In genomic region chr22:42367980-42368378, GRCh38 we compare ENCODE assay signal across 9 cellular contexts.
A peak's percentile ranks its signal among the peaks of the same experiment; 100 is the strongest.
DNase-seq lines count a peak whose midpoint lies in the region; ATAC-seq and TF ChIP-seq lines count a peak whose summit lies in the region.
"Had no signal": no experiment of that assay in that cellular context is flagged by ENCODE, and none has a peak within 500 bp of the region (broad histone marks: within the 10 kb centered on the region; RNA-seq: fewer than 3 reads in every experiment).

No MANE protein-coding gene starts in this region.

- POLR2A ChIA-PET in T-cell (lab: Charles Lee), result no interaction called here

- H3K4me3 ChIP-seq in hepatocyte, result peak overlapping the region; percentile 38

- no peaks in the 10 kb centered on the region for H3K36me3 ChIP-seq in hepatocyte (replicated peaks; ENCODE audit: insufficient read depth, low read depth)

- ATAC-seq in T-cell (replicated peaks in 1 of 4) (no peak), HG03175 (IDR thresholded peaks at IDR 0.05; ENCODE audit: unreplicated experiment) (no peak)
- ATAC-seq in stimulated activated effector memory CD8-positive, alpha-beta T cell treated with anti-CD3 and anti-CD28 coated beads, Interleukin-12 subunit alpha, Interleukin-12 subunit beta, amount 100 ng/mL, for 72 hours, result no peak

- 12% methylated on average over 11 of the region's 11 CpGs for WGBS in hepatocyte (ENCODE audit: low lambda C conversion rate, missing lambda C conversion rate)

- no peak overlapping the region for H3K27ac ChIP-seq in hepatocyte

- no peaks in the 10 kb centered on the region for H4K20me1 ChIP-seq in hepatocyte (ENCODE audit: insufficient read depth, poor library complexity, severe bottlenecking)

- peak overlapping the region; percentile 70 for H2AFZ ChIP-seq in hepatocyte

- peak overlapping the region; percentile 81 to 98 (median 88) for H3K4me3 Mint-ChIP-seq in T-cell
- H3K4me3 Mint-ChIP-seq in stimulated activated effector memory CD8-positive, alpha-beta T cell treated with anti-CD3 and anti-CD28 coated beads, Interleukin-12 subunit alpha, Interleukin-12 subunit beta, amount 100 ng/mL, for 72 hours, result peak overlapping the region; percentile 68

- H3K27ac Mint-ChIP-seq in T-cell, result no peak overlapping the region
- H3K27ac Mint-ChIP-seq in stimulated activated effector memory CD8-positive, alpha-beta T cell treated with anti-CD3 and anti-CD28 coated beads, Interleukin-12 subunit alpha, Interleukin-12 subunit beta, amount 100 ng/mL, for 72 hours, result no peak overlapping the region

- H3K79me2 ChIP-seq in hepatocyte, result no peaks in the 10 kb centered on the region

- no peak for TF ChIP-seq CTCF in hepatocyte (IDR thresholded peaks at IDR 0.05; ENCODE audit: poor library complexity)

- H3K36me3 Mint-ChIP-seq in T-cell, result no peaks in the 10 kb centered on the region
- no peaks in the 10 kb centered on the region for H3K36me3 Mint-ChIP-seq in stimulated activated effector memory CD8-positive, alpha-beta T cell treated with anti-CD3 and anti-CD28 coated beads, Interleukin-12 subunit alpha, Interleukin-12 subunit beta, amount 100 ng/mL, for 72 hours

- H3K27me3 ChIP-seq in hepatocyte, result peaks cover 17% of the 10 kb centered on the region

- H3K27me3 Mint-ChIP-seq in T-cell, result peaks cover 14 to 36% of the 10 kb centered on the region in 2 donors

- CTCF ChIA-PET in T-cell (lab: Charles Lee), result no interaction called here

- no peaks in the 10 kb centered on the region for H3K9me3 Mint-ChIP-seq in T-cell
- H3K9me3 Mint-ChIP-seq in stimulated activated effector memory CD8-positive, alpha-beta T cell treated with anti-CD3 and anti-CD28 coated beads, Interleukin-12 subunit alpha, Interleukin-12 subunit beta, amount 100 ng/mL, for 72 hours, result no peaks in the 10 kb centered on the region

- no peaks in the 10 kb centered on the region for H3K9me2 ChIP-seq in hepatocyte (replicated peaks; ENCODE audit: insufficient read depth)

- H3K9me3 ChIP-seq in hepatocyte (ENCODE audit: low read depth), result no peaks in the 10 kb centered on the region

- peaks cover 16% of the 10 kb centered on the region in 3 donors for H3K4me1 Mint-ChIP-seq in T-cell
- peaks cover 15% of the 10 kb centered on the region for H3K4me1 Mint-ChIP-seq in stimulated activated effector memory CD8-positive, alpha-beta T cell treated with anti-CD3 and anti-CD28 coated beads, Interleukin-12 subunit alpha, Interleukin-12 subunit beta, amount 100 ng/mL, for 72 hours

- peak overlapping the region; percentile 100 for H3K4me2 ChIP-seq in hepatocyte

- DNase-seq in NCI-H345 (lab: John Stamatoyannopoulos, UW) (peak; percentile 18), NCI-H345 treated with DMSO at 0.1 percent for 48 hours (lab: John Stamatoyannopoulos, UW; ENCODE audit: unreplicated experiment) (no peak), T-cell (no peak), hepatocyte (ENCODE audit: low spot score) (no peak), LoVo (ENCODE audit: low spot score) (no peak), Ammon's horn (ENCODE audit: low spot score) (no peak)
- no peak for DNase-seq in stimulated activated effector memory CD8-positive, alpha-beta T cell treated with anti-CD3 and anti-CD28 coated beads, Interleukin-12 subunit alpha, Interleukin-12 subunit beta, amount 100 ng/mL, for 72 hours (ENCODE audit: low spot score in 2 of 2)
- DNase-seq: NCI-H446 treated with DMSO at 0.1 percent for 48 hours had no signal

- peaks cover 34% of the 10 kb centered on the region for H3K4me1 ChIP-seq in hepatocyte (ENCODE audit: insufficient read depth)
